Comparison of ENCODE assay signal across 17 cellular contexts in the genomic region with DNA sequence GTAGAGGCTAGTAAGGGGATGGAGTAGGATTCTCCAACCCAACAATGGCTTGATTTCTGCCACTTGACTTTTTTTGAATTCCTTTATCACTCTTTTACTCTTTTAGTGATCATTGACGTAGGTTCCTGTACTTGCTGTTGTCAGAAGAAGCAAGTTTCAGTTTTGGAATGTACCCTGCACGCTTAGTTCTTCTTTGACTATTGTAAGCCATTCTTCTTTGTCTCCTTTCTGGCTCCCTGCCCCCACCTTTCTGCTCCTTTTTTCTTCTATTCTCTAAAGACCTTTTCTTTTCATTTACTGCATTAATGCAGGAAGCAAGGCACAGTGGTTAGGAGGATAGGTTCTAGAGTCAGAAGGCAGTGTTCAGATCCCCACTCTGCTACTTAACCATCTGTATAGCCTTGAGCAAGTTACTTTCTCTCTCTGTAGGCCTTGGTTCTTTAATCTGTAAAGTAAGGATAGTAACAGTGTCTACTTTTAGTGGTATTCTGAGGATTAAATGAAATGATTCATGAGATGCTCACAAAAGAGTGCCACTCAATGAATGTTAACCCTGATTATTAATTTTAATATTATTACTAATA. TPM values are rescaled to one million over a fixed set of nuclear protein-coding genes. Genes with fewer than 3 reads are reported as not detected.
A peak's percentile ranks its signal among the peaks of the same experiment; 100 is the strongest.
DNase-seq lines count a peak whose midpoint lies in the region; ATAC-seq and TF ChIP-seq lines count a peak whose summit lies in the region.
"Had no signal": no experiment of that assay in that cellular context is flagged by ENCODE, and none has a peak within 500 bp of the region (broad histone marks: within the 10 kb centered on the region; RNA-seq: fewer than 3 reads in every experiment).

No MANE protein-coding gene starts in this region.

- H2AFZ ChIP-seq in osteoblast (ENCODE audit: low read length), result no peak overlapping the region

- TF ChIP-seq CTCF in natural killer cell (IDR thresholded peaks at IDR 0.05) (no peak), osteoblast (IDR thresholded peaks at IDR 0.05; ENCODE audit: extremely low read depth, low read depth, low read length) (no peak)

- H3K79me2 ChIP-seq in osteoblast (ENCODE audit: insufficient read depth, low read length), result no peaks in the 10 kb centered on the region

- no peak overlapping the region for H3K4me2 ChIP-seq in osteoblast (ENCODE audit: insufficient read depth, low read length)

- H3K4me3 ChIP-seq in osteoblast (ENCODE audit: insufficient read depth, low read length), result no peak overlapping the region
- H3K4me3 ChIP-seq: right lobe of liver, thoracic aorta had no signal

- H3K27me3 ChIP-seq in osteoblast (ENCODE audit: insufficient read depth, low read length), result no peaks in the 10 kb centered on the region
- H3K27me3 ChIP-seq: foreskin keratinocyte, right lobe of liver had no signal

- ATAC-seq in GM18858 (IDR thresholded peaks at IDR 0.05; ENCODE audit: unreplicated experiment), result peak; percentile 90
- peak; percentile 80 for ATAC-seq in GM21423 (IDR thresholded peaks at IDR 0.05; ENCODE audit: unreplicated experiment)
- peak; percentile 95 for ATAC-seq in HG03103 (IDR thresholded peaks at IDR 0.05; ENCODE audit: low read depth, unreplicated experiment)
- no peak for ATAC-seq in HG02642 (IDR thresholded peaks at IDR 0.05; ENCODE audit: poor library complexity, unreplicated experiment)
- ATAC-seq in natural killer cell, result no peak
- ATAC-seq: foreskin keratinocyte, right lobe of liver had no signal

- H3K9me3 Mint-ChIP-seq in natural killer cell, result no peaks in the 10 kb centered on the region

- H3K36me3 Mint-ChIP-seq in natural killer cell, result no peaks in the 10 kb centered on the region

- peaks cover 0 to 7% of the 10 kb centered on the region in 2 donors for H3K27me3 Mint-ChIP-seq in natural killer cell (ENCODE audit: low read depth in 2 of 2)

- no peak overlapping the region for H3K27ac Mint-ChIP-seq in natural killer cell

- H3K9me3 ChIP-seq in osteoblast (ENCODE audit: low read depth, low read length), result no peaks in the 10 kb centered on the region
- H3K9me3 ChIP-seq: right lobe of liver, thoracic aorta had no signal

- no peak overlapping the region for H3K27ac ChIP-seq in osteoblast (ENCODE audit: low read depth, low read length)
- H3K27ac ChIP-seq: foreskin keratinocyte, right lobe of liver, thoracic aorta had no signal

- H3K4me3 Mint-ChIP-seq in natural killer cell, result no peak overlapping the region

- H3K36me3 ChIP-seq in osteoblast (ENCODE audit: insufficient read depth, low read length), result no peaks in the 10 kb centered on the region
- H3K36me3 ChIP-seq: thoracic aorta had no signal

- peaks cover 3% of the 10 kb centered on the region for H3K4me1 ChIP-seq in osteoblast (ENCODE audit: insufficient read depth, low read length)
- H3K4me1 ChIP-seq: foreskin keratinocyte, right lobe of liver had no signal

- no peaks in the 10 kb centered on the region for H4K20me1 ChIP-seq in osteoblast (ENCODE audit: insufficient read depth, low read length)

- intact Hi-C loops in natural killer cell (cut with micrococcal nuclease), result no loop called here

- H3K4me1 Mint-ChIP-seq in natural killer cell, result no peaks in the 10 kb centered on the region

- DNase-seq in pons (ENCODE audit: low spot score) (peak; percentile 16), natural killer cell (no peak), osteoblast (ENCODE audit: insufficient read length, low spot score, missing footprints) (no peak), NCI-H774 (lab: John Stamatoyannopoulos, UW) (no peak)
- DNase-seq: activated CD8-positive, alpha-beta memory T cell treated with anti-CD3 and anti-CD28 coated beads, Interleukin-2, amount 50 U/mL, for 4 hours; foreskin keratinocyte; NCI-H1092 treated with DMSO at 0.1 percent for 48 hours; right lobe of liver; RPMI8226 had no signal

RNA-seq across cellular contexts. Expression of gene RAG2, which starts 33.8 kb away (rescaled TPM):
- total RNA-seq in natural killer cell (not detected), osteoblast (not detected in 2 replicates)
- total RNA-seq: foreskin keratinocyte, H4, HT-29, NCI-H460, right lobe of liver, thoracic aorta had no signal

RNA-seq across cellular contexts. Expression of gene IFTAP, which starts 37.5 kb away (rescaled TPM):
- total RNA-seq in natural killer cell (1 to 10 TPM in 2 of 3 donors, under 1 TPM in 1; 0.94 to 1.9 (median 1.8) TPM), osteoblast (32.1 and 33.7 TPM in 2 replicates)

Comparison
In these comparisons a context has a peak if more than half of its experiments do, and no peak if none do; other contexts are left out.
1. ATAC-seq: peak in GM18858 (single experiment), GM21423 (single experiment) and HG03103 (single experiment); none in HG02642 (single experiment) and natural killer cell (0 of 3).
2. RNA of gene IFTAP, which starts 37.5 kb away (total RNA-seq): 32.1 to 33.7 TPM in osteoblast; 0.94 to 1.9 TPM in natural killer cell; every median in the first group is over 10 times any median in the second.